8 cellular contexts compared by ENCODE assay signal in the genomic region with DNA sequence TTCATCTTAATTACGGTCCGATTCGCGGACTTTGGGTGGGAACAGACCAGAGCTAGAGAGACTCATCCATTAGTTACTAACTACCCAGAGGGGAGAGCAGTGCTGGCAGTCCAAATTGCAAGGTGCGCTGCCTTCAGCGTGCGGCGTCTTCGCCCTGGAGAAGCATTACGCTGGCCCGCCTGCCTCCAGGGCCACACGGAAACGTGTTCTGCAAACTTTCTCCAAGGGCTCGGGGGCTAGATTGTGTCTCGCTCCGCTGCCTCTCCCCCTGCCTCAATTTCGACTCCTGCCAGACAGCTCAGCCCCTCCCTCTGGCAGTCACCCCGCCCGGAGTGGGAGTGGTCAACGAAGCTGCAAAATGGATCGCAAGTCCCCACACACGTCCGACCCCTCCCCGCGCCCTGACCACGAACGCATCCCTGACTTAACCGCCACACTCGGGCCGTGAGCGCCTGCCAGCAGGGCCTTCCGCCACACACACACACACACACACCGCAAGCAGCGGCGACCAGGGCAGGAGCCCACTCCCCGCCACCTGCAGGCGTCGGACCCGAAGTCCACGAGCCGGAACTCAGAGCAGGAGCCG. TPM values are rescaled to one million over a fixed set of nuclear protein-coding genes. Genes with fewer than 3 reads are reported as not detected.
DNase-seq lines count a peak whose midpoint lies in the region; ATAC-seq and TF ChIP-seq lines count a peak whose summit lies in the region.

No MANE protein-coding gene starts in this region.

- H3K4me1 Mint-ChIP-seq in activated CD4-positive, alpha-beta memory T cell treated with anti-CD3 and anti-CD28 coated beads for 36 hours (ENCODE audit: low read depth), result peaks cover 9% of the 10 kb centered on the region

- TF ChIP-seq CTCF in cardiac muscle cell (IDR thresholded peaks at IDR 0.05; ENCODE audit: low read depth, low read length) (no peak), left lung (IDR thresholded peaks at IDR 0.05) (no peak), upper lobe of left lung (IDR thresholded peaks at IDR 0.05) (no peak), tibial nerve (IDR thresholded peaks at IDR 0.05) (no peak)

- 50% methylated on average over 38 of the region's 42 CpGs; no CpG with 5 or more reads in 1 of the 2 donors for WGBS in upper lobe of left lung, 2 donors
- 0 to 52% methylated on average over 4 to 38 of the region's 42 CpGs for WGBS in tibial nerve, 2 donors

- peak overlapping the region; percentile 59 for H3K4me3 Mint-ChIP-seq in activated CD4-positive, alpha-beta memory T cell treated with anti-CD3 and anti-CD28 coated beads for 36 hours

- no peak for TF ChIP-seq POLR2A in upper lobe of left lung (IDR thresholded peaks at IDR 0.05)
- no peak for TF ChIP-seq POLR2A in tibial nerve (IDR thresholded peaks at IDR 0.05)

- no peaks in the 10 kb centered on the region for H3K36me3 Mint-ChIP-seq in activated CD4-positive, alpha-beta memory T cell treated with anti-CD3 and anti-CD28 coated beads for 36 hours

- no peaks in the 10 kb centered on the region for H3K36me3 ChIP-seq in cardiac muscle cell
- no peaks in the 10 kb centered on the region for H3K36me3 ChIP-seq in left lung
- no peaks in the 10 kb centered on the region for H3K36me3 ChIP-seq in upper lobe of left lung
- H3K36me3 ChIP-seq in tibial nerve, result no peaks in the 10 kb centered on the region

- H3K27me3 ChIP-seq in cardiac muscle cell, result peaks cover 99% of the 10 kb centered on the region
- H3K27me3 ChIP-seq in left lung, result peaks cover 59 to 72% of the 10 kb centered on the region in 2 donors
- H3K27me3 ChIP-seq in upper lobe of left lung, result peaks cover 0 to 3% (median 0%) of the 10 kb centered on the region in 4 donors
- H3K27me3 ChIP-seq in tibial nerve, result peaks cover 0 to 64% of the 10 kb centered on the region in 2 donors

- intact Hi-C loops in left ventricle myocardium superior (cut with micrococcal nuclease) (no loop called here), left lung (cut with DNase I) (no loop called here)
- intact Hi-C loops in activated CD4-positive, alpha-beta memory T cell treated with anti-CD3 and anti-CD28 coated beads for 36 hours (cut with micrococcal nuclease), result no loop called here

- no peak for DNase-seq in cardiac muscle cell (ENCODE audit: low read depth in 1 of 2, low spot score in 1 of 2)
- no peak for DNase-seq in left ventricle myocardium superior
- DNase-seq in activated CD4-positive, alpha-beta memory T cell treated with anti-CD3 and anti-CD28 coated beads for 36 hours, result no peak
- peak in 1 of 2 donors; percentile 67 for DNase-seq in left lung
- DNase-seq in upper lobe of left lung, result peak in 1 of 2 donors; percentile 55
- no peak for DNase-seq in tibial nerve (ENCODE audit: low spot score in 2 of 2)
- DNase-seq in COLO668 (lab: John Stamatoyannopoulos, UW; ENCODE audit: unreplicated experiment), result no peak

- H3K4me1 ChIP-seq in cardiac muscle cell (ENCODE audit: low read depth) (no peaks in the 10 kb centered on the region), left lung (peaks cover 0 to 11% of the 10 kb centered on the region in 2 donors), upper lobe of left lung (peaks cover 9 to 17% (median 12%) of the 10 kb centered on the region in 4 donors), tibial nerve (peaks cover 0 to 17% (median 0%) of the 10 kb centered on the region in 4 donors)

- POLR2A ChIA-PET in activated CD4-positive, alpha-beta memory T cell treated with anti-CD3 and anti-CD28 coated beads for 36 hours (lab: Charles Lee), result no interaction called here

- no peaks in the 10 kb centered on the region for H3K9me3 Mint-ChIP-seq in activated CD4-positive, alpha-beta memory T cell treated with anti-CD3 and anti-CD28 coated beads for 36 hours

- H3K9me3 ChIP-seq in cardiac muscle cell (ENCODE audit: low read depth) (no peaks in the 10 kb centered on the region), left lung (no peaks in the 10 kb centered on the region), upper lobe of left lung (no peaks in the 10 kb centered on the region), tibial nerve (no peaks in the 10 kb centered on the region)

- H3K27ac ChIP-seq in cardiac muscle cell (no peak overlapping the region), left lung (no peak overlapping the region), upper lobe of left lung (no peak overlapping the region), tibial nerve (no peak overlapping the region)

- TF ChIP-seq EP300 in upper lobe of left lung (IDR thresholded peaks at IDR 0.05) (no peak), tibial nerve (IDR thresholded peaks at IDR 0.05) (no peak)

- H3K27me3 Mint-ChIP-seq in activated CD4-positive, alpha-beta memory T cell treated with anti-CD3 and anti-CD28 coated beads for 36 hours, result peaks cover 44% of the 10 kb centered on the region

- no peak overlapping the region for H3K27ac Mint-ChIP-seq in activated CD4-positive, alpha-beta memory T cell treated with anti-CD3 and anti-CD28 coated beads for 36 hours

- H3K4me3 ChIP-seq in cardiac muscle cell (peak overlapping the region; percentile 14), left lung (peak overlapping the region in 1 of 2 donors; percentile 11), upper lobe of left lung (peak overlapping the region in 3 of 4 donors; percentile 27 to 33 (median 28)), tibial nerve (peak overlapping the region in 2 of 4 donors; percentile 15 to 31)

- CTCF ChIA-PET in activated CD4-positive, alpha-beta memory T cell treated with anti-CD3 and anti-CD28 coated beads for 36 hours (lab: Charles Lee), result no interaction called here

- no peak for ATAC-seq in left ventricle myocardium superior
- peak; percentile 23 for ATAC-seq in left lung
- peak in 1 of 2 donors; percentile 15 for ATAC-seq in upper lobe of left lung (ENCODE audit: low FRiP score in 2 of 2)
- no peak for ATAC-seq in HG03521 (IDR thresholded peaks at IDR 0.05; ENCODE audit: unreplicated experiment)

RNA-seq across cellular contexts. Expression of a gene that starts 47.0 kb away (rescaled TPM):
- total RNA-seq in cardiac muscle cell (6.8 and 8.3 TPM in 2 replicates), left ventricle myocardium superior (3.6 TPM), left lung (1 to 10 TPM; 6.6 to 6.9 TPM), upper lobe of left lung (10 to 100 TPM in 1 of 6 donors, 1 to 10 TPM in 5; 5.8 to 14.7 (median 7.7) TPM), tibial nerve (10 to 100 TPM in 2 of 4 donors, 1 to 10 TPM in 2; 5.2 to 11.4 (median 9.7) TPM)
- 5.6 and 6.9 TPM in 2 replicates for polyA plus RNA-seq in cardiac muscle cell
- total RNA-seq in activated CD4-positive, alpha-beta memory T cell treated with anti-CD3 and anti-CD28 coated beads for 36 hours, result 10 to 100 TPM; 10.8 to 11.7 TPM
